Comparison of ENCODE assay signal across 13 cellular contexts in genomic region chr6:10416863-10417641, GRCh38. TPM values are rescaled to one million over a fixed set of nuclear protein-coding genes. Genes with fewer than 3 reads are reported as not detected.
DNase-seq lines count a peak whose midpoint lies in the region; ATAC-seq lines count a peak whose summit lies in the region.
"Had no signal": no experiment of that assay in that cellular context is flagged by ENCODE, and none has a peak within 500 bp of the region (broad histone marks: within the 10 kb centered on the region; RNA-seq: fewer than 3 reads in every experiment).

No MANE protein-coding gene starts in this region.

- POLR2A ChIA-PET in activated naive CD8-positive, alpha-beta T cell treated with anti-CD3 and anti-CD28 coated beads, Interleukin-2, amount 10 ng/mL, durations not matched to agents 7 days and 5 days (lab: Charles Lee), result no interaction called here

- H3K4me1 Mint-ChIP-seq in activated naive CD4-positive, alpha-beta T cell treated with anti-CD3 and anti-CD28 coated beads for 36 hours (ENCODE audit: low read depth), result peaks cover 45% of the 10 kb centered on the region
- H3K4me1 Mint-ChIP-seq in activated naive CD8-positive, alpha-beta T cell treated with anti-CD3 and anti-CD28 coated beads, Interleukin-2, amount 10 ng/mL, durations not matched to agents 7 days and 5 days, result peaks cover 20% of the 10 kb centered on the region
- H3K4me1 Mint-ChIP-seq in stimulated activated naive B cell treated with anti-CD40 and anti-IgM and Interleukin-4, amounts not matched to agents 10 μg/mL and 1 μg/mL and 100 μg/mL, for 72 hours, result peaks cover 33% of the 10 kb centered on the region in 2 donors

- H3K4me3 Mint-ChIP-seq in activated naive CD4-positive, alpha-beta T cell treated with anti-CD3 and anti-CD28 coated beads for 36 hours, result peak overlapping the region; percentile 28
- peak overlapping the region; percentile 44 for H3K4me3 Mint-ChIP-seq in activated naive CD8-positive, alpha-beta T cell treated with anti-CD3 and anti-CD28 coated beads, Interleukin-2, amount 10 ng/mL, durations not matched to agents 7 days and 5 days
- peak overlapping the region; percentile 53 to 68 for H3K4me3 Mint-ChIP-seq in stimulated activated naive B cell treated with anti-CD40 and anti-IgM and Interleukin-4, amounts not matched to agents 10 μg/mL and 1 μg/mL and 100 μg/mL, for 72 hours
- H3K4me3 Mint-ChIP-seq: stimulated activated naive CD8-positive, alpha-beta T cell treated with anti-CD3 and anti-CD28 coated beads, Interleukin-15, Interleukin-2, amounts not matched to agents 100 ng/mL and 50 ng/mL, for 24 hours had no signal

- intact Hi-C loops in activated naive CD4-positive, alpha-beta T cell treated with anti-CD3 and anti-CD28 coated beads for 36 hours (cut with micrococcal nuclease), result loop anchor here (1.0 kb wide), 1 partner anchor 7 kb away; no protein-coding TSS in a partner anchor

- CTCF ChIA-PET in activated naive CD4-positive, alpha-beta T cell treated with anti-CD3 and anti-CD28 coated beads for 36 hours (lab: Charles Lee), result interaction anchor here (0.6 to 2.0 kb wide), 2 partner anchors 12 to 59 kb away, joined by 3 to 9 read pairs; no protein-coding TSS in a partner anchor

- peaks cover 87% of the 10 kb centered on the region for H3K27me3 Mint-ChIP-seq in activated naive CD4-positive, alpha-beta T cell treated with anti-CD3 and anti-CD28 coated beads for 36 hours (ENCODE audit: low read depth)
- peaks cover 91% of the 10 kb centered on the region for H3K27me3 Mint-ChIP-seq in activated naive CD8-positive, alpha-beta T cell treated with anti-CD3 and anti-CD28 coated beads, Interleukin-2, amount 10 ng/mL, durations not matched to agents 7 days and 5 days
- peaks cover 89 to 96% of the 10 kb centered on the region in 2 donors for H3K27me3 Mint-ChIP-seq in stimulated activated naive B cell treated with anti-CD40 and anti-IgM and Interleukin-4, amounts not matched to agents 10 μg/mL and 1 μg/mL and 100 μg/mL, for 72 hours

- no peak for ATAC-seq in activated naive CD8-positive, alpha-beta T cell treated with anti-CD3 and anti-CD28 coated beads, Interleukin-2, amount 10 ng/mL, durations not matched to agents 7 days and 5 days (ENCODE audit: low read depth)
- no peak for ATAC-seq in stimulated activated naive B cell treated with anti-CD40 and anti-IgM and Interleukin-4, amounts not matched to agents 10 μg/mL and 1 μg/mL and 100 μg/mL, for 72 hours (replicated peaks)
- ATAC-seq in HG02759 (IDR thresholded peaks at IDR 0.05; ENCODE audit: unreplicated experiment), result no peak
- ATAC-seq: left lung had no signal

- peaks cover 3% of the 10 kb centered on the region for H3K36me3 Mint-ChIP-seq in activated naive CD4-positive, alpha-beta T cell treated with anti-CD3 and anti-CD28 coated beads for 36 hours (ENCODE audit: low read depth)
- H3K36me3 Mint-ChIP-seq in activated naive CD8-positive, alpha-beta T cell treated with anti-CD3 and anti-CD28 coated beads, Interleukin-2, amount 10 ng/mL, durations not matched to agents 7 days and 5 days, result peaks cover 10% of the 10 kb centered on the region
- peaks cover 15 to 28% of the 10 kb centered on the region in 2 donors for H3K36me3 Mint-ChIP-seq in stimulated activated naive B cell treated with anti-CD40 and anti-IgM and Interleukin-4, amounts not matched to agents 10 μg/mL and 1 μg/mL and 100 μg/mL, for 72 hours

- H3K9me3 Mint-ChIP-seq in activated naive CD4-positive, alpha-beta T cell treated with anti-CD3 and anti-CD28 coated beads for 36 hours, result peaks cover 1% of the 10 kb centered on the region
- H3K9me3 Mint-ChIP-seq in activated naive CD8-positive, alpha-beta T cell treated with anti-CD3 and anti-CD28 coated beads, Interleukin-2, amount 10 ng/mL, durations not matched to agents 7 days and 5 days, result peaks cover 6% of the 10 kb centered on the region
- peaks cover 7 to 9% of the 10 kb centered on the region in 2 donors for H3K9me3 Mint-ChIP-seq in stimulated activated naive B cell treated with anti-CD40 and anti-IgM and Interleukin-4, amounts not matched to agents 10 μg/mL and 1 μg/mL and 100 μg/mL, for 72 hours
- H3K9me3 Mint-ChIP-seq: stimulated activated naive CD8-positive, alpha-beta T cell treated with anti-CD3 and anti-CD28 coated beads, Interleukin-15, Interleukin-2, amounts not matched to agents 100 ng/mL and 50 ng/mL, for 24 hours had no signal

- no peak for DNase-seq in activated naive CD4-positive, alpha-beta T cell treated with anti-CD3 and anti-CD28 coated beads for 36 hours
- no peak for DNase-seq in activated naive CD4-positive, alpha-beta T cell (lab: John Stamatoyannopoulos, UW)
- peak; percentile 41 for DNase-seq in activated naive CD8-positive, alpha-beta T cell treated with anti-CD3 and anti-CD28 coated beads, Interleukin-2, amount 10 ng/mL, durations not matched to agents 7 days and 5 days
- DNase-seq in iPS-NIHi11 (ENCODE audit: low spot score), result peak; percentile 68
- DNase-seq in stimulated activated naive B cell treated with anti-CD40 and anti-IgM and Interleukin-4, amounts not matched to agents 10 μg/mL and 1 μg/mL and 100 μg/mL, for 72 hours, result no peak
- DNase-seq in cerebellar cortex (ENCODE audit: low spot score), result no peak
- no peak for DNase-seq in SIG-M5 (lab: John Stamatoyannopoulos, UW)
- DNase-seq: IMR-90, NCI-H2227 treated with DMSO at 0.1 percent for 48 hours had no signal

- no peak overlapping the region for H3K27ac Mint-ChIP-seq in activated naive CD4-positive, alpha-beta T cell treated with anti-CD3 and anti-CD28 coated beads for 36 hours
- H3K27ac Mint-ChIP-seq in activated naive CD8-positive, alpha-beta T cell treated with anti-CD3 and anti-CD28 coated beads, Interleukin-2, amount 10 ng/mL, durations not matched to agents 7 days and 5 days, result peak overlapping the region; percentile 76
- peak overlapping the region; percentile 93 for H3K27ac Mint-ChIP-seq in stimulated activated naive B cell treated with anti-CD40 and anti-IgM and Interleukin-4, amounts not matched to agents 10 μg/mL and 1 μg/mL and 100 μg/mL, for 72 hours
- H3K27ac Mint-ChIP-seq: stimulated activated naive CD8-positive, alpha-beta T cell treated with anti-CD3 and anti-CD28 coated beads, Interleukin-15, Interleukin-2, amounts not matched to agents 100 ng/mL and 50 ng/mL, for 24 hours had no signal

RNA-seq across cellular contexts. Expression of gene TFAP2A, which starts 2.2 kb away (rescaled TPM):
- under 1 TPM in 1 of 2 experiments, not detected in 1; 0.30 TPM for total RNA-seq in activated naive CD4-positive, alpha-beta T cell treated with anti-CD3 and anti-CD28 coated beads for 36 hours
- not detected for total RNA-seq in activated naive CD8-positive, alpha-beta T cell treated with anti-CD3 and anti-CD28 coated beads, Interleukin-2, amount 10 ng/mL, durations not matched to agents 7 days and 5 days
- total RNA-seq: dermis microvascular lymphatic vessel endothelial cell had no signal

Comparison
In these comparisons a context has a peak if more than half of its experiments do, and no peak if none do; other contexts are left out.
1. DNase-seq: peak in activated naive CD8-positive, alpha-beta T cell treated with anti-CD3 and anti-CD28 coated beads, Interleukin-2, amount 10 ng/mL, durations not matched to agents 7 days and 5 days (single experiment) and iPS-NIHi11 (single experiment); none in activated naive CD4-positive, alpha-beta T cell treated with anti-CD3 and anti-CD28 coated beads for 36 hours (single experiment), activated naive CD4-positive, alpha-beta T cell (0 of 4), stimulated activated naive B cell treated with anti-CD40 and anti-IgM and Interleukin-4, amounts not matched to agents 10 μg/mL and 1 μg/mL and 100 μg/mL, for 72 hours (single experiment), cerebellar cortex (single experiment) and SIG-M5 (single experiment).
2. Peak in every context shown above with its lines, with median percentiles within 50 percentile points of each other: H3K4me3 Mint-ChIP-seq.